In genomic region chr20:48359692-48360337, GRCh38 we compare ENCODE assay signal across 1 cellular context.
TF ChIP-seq lines count a peak whose summit lies in the region.

No MANE protein-coding gene starts in this region.

TF ChIP-seq in GM12878, 131 proteins besides CTCF, POLR2A, EP300 and RAD21 (continued from another document):
- TF ChIP-seq, protein P1, sequence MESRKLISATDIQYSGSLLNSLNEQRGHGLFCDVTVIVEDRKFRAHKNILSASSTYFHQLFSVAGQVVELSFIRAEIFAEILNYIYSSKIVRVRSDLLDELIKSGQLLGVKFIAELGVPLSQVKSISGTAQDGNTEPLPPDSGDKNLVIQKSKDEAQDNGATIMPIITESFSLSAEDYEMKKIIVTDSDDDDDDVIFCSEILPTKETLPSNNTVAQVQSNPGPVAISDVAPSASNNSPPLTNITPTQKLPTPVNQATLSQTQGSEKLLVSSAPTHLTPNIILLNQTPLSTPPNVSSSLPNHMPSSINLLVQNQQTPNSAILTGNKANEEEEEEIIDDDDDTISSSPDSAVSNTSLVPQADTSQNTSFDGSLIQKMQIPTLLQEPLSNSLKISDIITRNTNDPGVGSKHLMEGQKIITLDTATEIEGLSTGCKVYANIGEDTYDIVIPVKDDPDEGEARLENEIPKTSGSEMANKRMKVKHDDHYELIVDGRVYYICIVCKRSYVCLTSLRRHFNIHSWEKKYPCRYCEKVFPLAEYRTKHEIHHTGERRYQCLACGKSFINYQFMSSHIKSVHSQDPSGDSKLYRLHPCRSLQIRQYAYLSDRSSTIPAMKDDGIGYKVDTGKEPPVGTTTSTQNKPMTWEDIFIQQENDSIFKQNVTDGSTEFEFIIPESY (IDR thresholded peaks at IDR 0.05) = no peak
- TF ChIP-seq CREM (IDR thresholded peaks at IDR 0.05; ENCODE audit: low read depth) = peak; percentile 51; the same call in 1 of the 2 replicates
- TF ChIP-seq, protein P2, sequence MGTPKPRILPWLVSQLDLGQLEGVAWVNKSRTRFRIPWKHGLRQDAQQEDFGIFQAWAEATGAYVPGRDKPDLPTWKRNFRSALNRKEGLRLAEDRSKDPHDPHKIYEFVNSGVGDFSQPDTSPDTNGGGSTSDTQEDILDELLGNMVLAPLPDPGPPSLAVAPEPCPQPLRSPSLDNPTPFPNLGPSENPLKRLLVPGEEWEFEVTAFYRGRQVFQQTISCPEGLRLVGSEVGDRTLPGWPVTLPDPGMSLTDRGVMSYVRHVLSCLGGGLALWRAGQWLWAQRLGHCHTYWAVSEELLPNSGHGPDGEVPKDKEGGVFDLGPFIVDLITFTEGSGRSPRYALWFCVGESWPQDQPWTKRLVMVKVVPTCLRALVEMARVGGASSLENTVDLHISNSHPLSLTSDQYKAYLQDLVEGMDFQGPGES (IDR thresholded peaks at IDR 0.05) = no peak
- TF ChIP-seq NFIC (IDR thresholded peaks at IDR 0.05; ENCODE audit: low read depth, low read length) = no peak
- TF ChIP-seq POLR2AphosphoS2 (IDR thresholded peaks at IDR 0.05; ENCODE audit: low read depth, low read length) = no peak
- no peak for TF ChIP-seq ZZZ3 (IDR thresholded peaks at IDR 0.05; ENCODE audit: control insufficient read depth, insufficient read length, low read depth)
- TF ChIP-seq, protein P3, sequence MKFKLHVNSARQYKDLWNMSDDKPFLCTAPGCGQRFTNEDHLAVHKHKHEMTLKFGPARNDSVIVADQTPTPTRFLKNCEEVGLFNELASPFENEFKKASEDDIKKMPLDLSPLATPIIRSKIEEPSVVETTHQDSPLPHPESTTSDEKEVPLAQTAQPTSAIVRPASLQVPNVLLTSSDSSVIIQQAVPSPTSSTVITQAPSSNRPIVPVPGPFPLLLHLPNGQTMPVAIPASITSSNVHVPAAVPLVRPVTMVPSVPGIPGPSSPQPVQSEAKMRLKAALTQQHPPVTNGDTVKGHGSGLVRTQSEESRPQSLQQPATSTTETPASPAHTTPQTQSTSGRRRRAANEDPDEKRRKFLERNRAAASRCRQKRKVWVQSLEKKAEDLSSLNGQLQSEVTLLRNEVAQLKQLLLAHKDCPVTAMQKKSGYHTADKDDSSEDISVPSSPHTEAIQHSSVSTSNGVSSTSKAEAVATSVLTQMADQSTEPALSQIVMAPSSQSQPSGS (IDR thresholded peaks at IDR 0.05; ENCODE audit: low read length) = no peak
- TF ChIP-seq RAD51 (IDR thresholded peaks at IDR 0.05) = peak; percentile 96
- no peak for TF ChIP-seq MYB (IDR thresholded peaks at IDR 0.05; ENCODE audit: borderline replicate concordance, low read depth, low read length)
- peak; percentile 61 to 90 for TF ChIP-seq BHLHE40 (IDR thresholded peaks at IDR 0.05; ENCODE audit: borderline replicate concordance in 1 of 2, low read depth in 2 of 2, low read length in 1 of 2)
- TF ChIP-seq ZBED1 (IDR thresholded peaks at IDR 0.05; ENCODE audit: borderline replicate concordance) = no peak
- no peak for TF ChIP-seq CBX3 (IDR thresholded peaks at IDR 0.05; ENCODE audit: borderline replicate concordance, low read depth)
- TF ChIP-seq, protein P4, sequence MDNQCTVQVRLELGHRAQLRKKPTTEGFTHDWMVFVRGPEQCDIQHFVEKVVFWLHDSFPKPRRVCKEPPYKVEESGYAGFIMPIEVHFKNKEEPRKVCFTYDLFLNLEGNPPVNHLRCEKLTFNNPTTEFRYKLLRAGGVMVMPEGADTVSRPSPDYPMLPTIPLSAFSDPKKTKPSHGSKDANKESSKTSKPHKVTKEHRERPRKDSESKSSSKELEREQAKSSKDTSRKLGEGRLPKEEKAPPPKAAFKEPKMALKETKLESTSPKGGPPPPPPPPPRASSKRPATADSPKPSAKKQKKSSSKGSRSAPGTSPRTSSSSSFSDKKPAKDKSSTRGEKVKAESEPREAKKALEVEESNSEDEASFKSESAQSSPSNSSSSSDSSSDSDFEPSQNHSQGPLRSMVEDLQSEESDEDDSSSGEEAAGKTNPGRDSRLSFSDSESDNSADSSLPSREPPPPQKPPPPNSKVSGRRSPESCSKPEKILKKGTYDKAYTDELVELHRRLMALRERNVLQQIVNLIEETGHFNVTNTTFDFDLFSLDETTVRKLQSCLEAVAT (IDR thresholded peaks at IDR 0.05) = peak; percentile 60
- TF ChIP-seq, protein P5, sequence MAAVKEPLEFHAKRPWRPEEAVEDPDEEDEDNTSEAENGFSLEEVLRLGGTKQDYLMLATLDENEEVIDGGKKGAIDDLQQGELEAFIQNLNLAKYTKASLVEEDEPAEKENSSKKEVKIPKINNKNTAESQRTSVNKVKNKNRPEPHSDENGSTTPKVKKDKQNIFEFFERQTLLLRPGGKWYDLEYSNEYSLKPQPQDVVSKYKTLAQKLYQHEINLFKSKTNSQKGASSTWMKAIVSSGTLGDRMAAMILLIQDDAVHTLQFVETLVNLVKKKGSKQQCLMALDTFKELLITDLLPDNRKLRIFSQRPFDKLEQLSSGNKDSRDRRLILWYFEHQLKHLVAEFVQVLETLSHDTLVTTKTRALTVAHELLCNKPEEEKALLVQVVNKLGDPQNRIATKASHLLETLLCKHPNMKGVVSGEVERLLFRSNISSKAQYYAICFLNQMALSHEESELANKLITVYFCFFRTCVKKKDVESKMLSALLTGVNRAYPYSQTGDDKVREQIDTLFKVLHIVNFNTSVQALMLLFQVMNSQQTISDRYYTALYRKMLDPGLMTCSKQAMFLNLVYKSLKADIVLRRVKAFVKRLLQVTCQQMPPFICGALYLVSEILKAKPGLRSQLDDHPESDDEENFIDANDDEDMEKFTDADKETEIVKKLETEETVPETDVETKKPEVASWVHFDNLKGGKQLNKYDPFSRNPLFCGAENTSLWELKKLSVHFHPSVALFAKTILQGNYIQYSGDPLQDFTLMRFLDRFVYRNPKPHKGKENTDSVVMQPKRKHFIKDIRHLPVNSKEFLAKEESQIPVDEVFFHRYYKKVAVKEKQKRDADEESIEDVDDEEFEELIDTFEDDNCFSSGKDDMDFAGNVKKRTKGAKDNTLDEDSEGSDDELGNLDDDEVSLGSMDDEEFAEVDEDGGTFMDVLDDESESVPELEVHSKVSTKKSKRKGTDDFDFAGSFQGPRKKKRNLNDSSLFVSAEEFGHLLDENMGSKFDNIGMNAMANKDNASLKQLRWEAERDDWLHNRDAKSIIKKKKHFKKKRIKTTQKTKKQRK (IDR thresholded peaks at IDR 0.05; ENCODE audit: low read depth, low read length) = no peak
- TF ChIP-seq FOS (IDR thresholded peaks at IDR 0.05; ENCODE audit: borderline replicate concordance, extremely low read depth, insufficient read length) = no peak
- 0 out of 2 replicates have a peak, but pooled peaks have one; percentile 28 for TF ChIP-seq GATAD2B (conservative IDR thresholded peaks at IDR 0.05; ENCODE audit: low read depth)
- TF ChIP-seq ZNF207 (IDR thresholded peaks at IDR 0.05; ENCODE audit: borderline replicate concordance) = no peak
- no peak for TF ChIP-seq ZNF274 (IDR thresholded peaks at IDR 0.05; ENCODE audit: insufficient read depth, insufficient read length)
- peak; percentile 69; the same call in 1 of the 2 replicates for TF ChIP-seq NR2F1 (conservative IDR thresholded peaks at IDR 0.05)
- no peak for TF ChIP-seq NR2C1 (IDR thresholded peaks at IDR 0.05)
- no peak for TF ChIP-seq TCF3 (IDR thresholded peaks at IDR 0.05; ENCODE audit: borderline replicate concordance, insufficient read depth, low read depth, low read length)
- no peak for TF ChIP-seq KLF5 (IDR thresholded peaks at IDR 0.05; ENCODE audit: partially characterized antibody)
- no peak for TF ChIP-seq TARDBP (IDR thresholded peaks at IDR 0.05; ENCODE audit: borderline replicate concordance)
- TF ChIP-seq NRF1 (conservative IDR thresholded peaks at IDR 0.05; ENCODE audit: low read depth, low read length) = no peak
- peak in 1 of 2 experiments; percentile 71; a peak in 1 of 3 replicates for TF ChIP-seq EGR1 (IDR thresholded peaks at IDR 0.05; ENCODE audit: borderline replicate concordance in 1 of 2, low read depth in 2 of 2, low read length in 2 of 2)
- TF ChIP-seq KDM1A (IDR thresholded peaks at IDR 0.05; ENCODE audit: borderline replicate concordance) = no peak
- no peak for TF ChIP-seq YBX1 (IDR thresholded peaks at IDR 0.05)
- peak; percentile 42; the same call in 1 of the 2 replicates for TF ChIP-seq DPF2 (IDR thresholded peaks at IDR 0.05)
- TF ChIP-seq, protein P6, sequence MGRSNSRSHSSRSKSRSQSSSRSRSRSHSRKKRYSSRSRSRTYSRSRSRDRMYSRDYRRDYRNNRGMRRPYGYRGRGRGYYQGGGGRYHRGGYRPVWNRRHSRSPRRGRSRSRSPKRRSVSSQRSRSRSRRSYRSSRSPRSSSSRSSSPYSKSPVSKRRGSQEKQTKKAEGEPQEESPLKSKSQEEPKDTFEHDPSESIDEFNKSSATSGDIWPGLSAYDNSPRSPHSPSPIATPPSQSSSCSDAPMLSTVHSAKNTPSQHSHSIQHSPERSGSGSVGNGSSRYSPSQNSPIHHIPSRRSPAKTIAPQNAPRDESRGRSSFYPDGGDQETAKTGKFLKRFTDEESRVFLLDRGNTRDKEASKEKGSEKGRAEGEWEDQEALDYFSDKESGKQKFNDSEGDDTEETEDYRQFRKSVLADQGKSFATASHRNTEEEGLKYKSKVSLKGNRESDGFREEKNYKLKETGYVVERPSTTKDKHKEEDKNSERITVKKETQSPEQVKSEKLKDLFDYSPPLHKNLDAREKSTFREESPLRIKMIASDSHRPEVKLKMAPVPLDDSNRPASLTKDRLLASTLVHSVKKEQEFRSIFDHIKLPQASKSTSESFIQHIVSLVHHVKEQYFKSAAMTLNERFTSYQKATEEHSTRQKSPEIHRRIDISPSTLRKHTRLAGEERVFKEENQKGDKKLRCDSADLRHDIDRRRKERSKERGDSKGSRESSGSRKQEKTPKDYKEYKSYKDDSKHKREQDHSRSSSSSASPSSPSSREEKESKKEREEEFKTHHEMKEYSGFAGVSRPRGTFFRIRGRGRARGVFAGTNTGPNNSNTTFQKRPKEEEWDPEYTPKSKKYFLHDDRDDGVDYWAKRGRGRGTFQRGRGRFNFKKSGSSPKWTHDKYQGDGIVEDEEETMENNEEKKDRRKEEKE (IDR thresholded peaks at IDR 0.05) = no peak
- no peak for TF ChIP-seq RB1 (IDR thresholded peaks at IDR 0.05; ENCODE audit: borderline replicate concordance)
- no peak for TF ChIP-seq ASH2L (IDR thresholded peaks at IDR 0.05; ENCODE audit: borderline replicate concordance, low read depth)
- TF ChIP-seq NBN (IDR thresholded peaks at IDR 0.05) = 0 out of 2 replicates have a peak, but pooled peaks have one; percentile 56
- no peak for TF ChIP-seq WRNIP1 (IDR thresholded peaks at IDR 0.05; ENCODE audit: borderline replicate concordance, low read depth, low read length)
- peak; percentile 33; the same call in 1 of the 2 replicates for TF ChIP-seq MTA2 (IDR thresholded peaks at IDR 0.05; ENCODE audit: low read depth)
- TF ChIP-seq TAF1 (IDR thresholded peaks at IDR 0.05; ENCODE audit: borderline replicate concordance, low read depth, low read length) = 0 out of 2 replicates have a peak, but pooled peaks have one; percentile 9
- TF ChIP-seq ZNF592 (IDR thresholded peaks at IDR 0.05) = no peak
- no peak for TF ChIP-seq BCL3 (IDR thresholded peaks at IDR 0.05; ENCODE audit: borderline replicate concordance, insufficient read depth, low read depth, low read length, poor library complexity, severe bottlenecking)
- no peak for TF ChIP-seq SKIL (IDR thresholded peaks at IDR 0.05; ENCODE audit: low read depth, poor library complexity, severe bottlenecking)
TF ChIP-seq in GM12878: peak in this region for 28.
